Comparison of ENCODE assay signal across 27 cellular contexts in genomic region chr17:78808106-78808635, GRCh38. TPM values are rescaled to one million over a fixed set of nuclear protein-coding genes. Genes with fewer than 3 reads are reported as not detected.
DNase-seq lines count a peak whose midpoint lies in the region; ATAC-seq, FAIRE-seq and TF ChIP-seq lines count a peak whose summit lies in the region.
"Had no signal": no experiment of that assay in that cellular context is flagged by ENCODE, and none has a peak within 500 bp of the region (broad histone marks: within the 10 kb centered on the region; RNA-seq: fewer than 3 reads in every experiment).

No MANE protein-coding gene starts in this region.

- no peak for FAIRE-seq in K562 (lab: Jason Lieb, UNC)
- FAIRE-seq: GM18507 had no signal

- H3K4me3 Mint-ChIP-seq in CD4-positive, alpha-beta T cell: no peak overlapping the region
- H3K4me3 Mint-ChIP-seq: endodermal cell; neural crest cell; stimulated activated naive CD8-positive, alpha-beta T cell treated with anti-CD3 and anti-CD28 coated beads, Interleukin-15, amount 100 ng/mL, for 72 hours had no signal

- H3K27me3 Mint-ChIP-seq in CD4-positive, alpha-beta T cell: no peaks in the 10 kb centered on the region
- H3K27me3 Mint-ChIP-seq: stimulated activated naive CD8-positive, alpha-beta T cell treated with anti-CD3 and anti-CD28 coated beads, Interleukin-15, amount 100 ng/mL, for 72 hours had no signal

- DNase-seq in A172 (ENCODE audit: low spot score): peak; percentile 53
- DNase-seq in CD4-positive, alpha-beta T cell: no peak
- peak; percentile 29 for DNase-seq in LHCN-M2 (ENCODE audit: low read depth)
- no peak for DNase-seq in K562 (ENCODE audit: extremely low read depth in 1 of 4, low spot score in 3 of 4)
- no peak for DNase-seq in C1 segment of cervical spinal cord (lab: John Stamatoyannopoulos, UW)
- no peak for DNase-seq in HuH-7 (ENCODE audit: low spot score)
- DNase-seq: activated CD4-positive, CD25-positive, alpha-beta regulatory T cell; activated effector memory CD4-positive, alpha-beta T cell treated with anti-CD3 and anti-CD28 coated beads, Interleukin-2, amount 50 U/mL, for 16 hours; colonic mucosa; endodermal cell; heart right ventricle; left lung; MG63; midbrain; NCI-H1436 treated with DMSO at 0.1 percent for 48 hours; NCI-H2171 treated with DMSO at 0.1 percent for 48 hours; NCI-H774; PC-9; stimulated activated naive CD8-positive, alpha-beta T cell treated with anti-CD3 and anti-CD28 coated beads, Interleukin-15, amount 100 ng/mL, for 72 hours; T-helper 9 cell had no signal

- TF ChIP-seq CTCF in CD4-positive, alpha-beta T cell (IDR thresholded peaks at IDR 0.05): no peak
- TF ChIP-seq CTCF in K562 (IDR thresholded peaks at IDR 0.05 in 2 of 3, conservative IDR thresholded peaks at IDR 0.05 in 1 of 3; ENCODE audit: insufficient read depth in 2 of 3, low read depth in 1 of 3, low read length in 3 of 3): no peak

- in situ Hi-C loops in K562 (cut with MboI): no loop called here

- WGBS in K562 (ENCODE audit: insufficient coverage, low coverage, missing lambda C conversion rate): 84% methylated on average over 4 of the region's 4 CpGs

- CTCF ChIA-PET in CD4-positive, alpha-beta T cell (lab: Charles Lee): no interaction called here
- CTCF ChIA-PET in K562 (lab: Yijun Ruan, JAX; ENCODE audit: low intra/inter-chr PET ratio): no interaction called here

- no peak for TF ChIP-seq EP300 in K562 (IDR thresholded peaks at IDR 0.05; ENCODE audit: low read length)

- H3K36me3 ChIP-seq in K562 (ENCODE audit: control insufficient read depth, insufficient read depth, low read length): peaks cover 92% of the 10 kb centered on the region

- no peaks in the 10 kb centered on the region for H3K9me3 Mint-ChIP-seq in CD4-positive, alpha-beta T cell
- H3K9me3 Mint-ChIP-seq: endodermal cell; neural crest cell; stimulated activated naive CD8-positive, alpha-beta T cell treated with anti-CD3 and anti-CD28 coated beads, Interleukin-15, amount 100 ng/mL, for 72 hours had no signal

- H3K27ac ChIP-seq in CD4-positive, alpha-beta T cell (ENCODE audit: low read depth, low read length): no peak overlapping the region
- H3K27ac ChIP-seq in K562 (ENCODE audit: extremely low read depth, low read depth, low read length): no peak overlapping the region
- H3K27ac ChIP-seq: colonic mucosa, heart right ventricle, left lung, PC-9, prostate gland had no signal

- H2AFZ ChIP-seq in K562 (ENCODE audit: low read depth, low read length): no peak overlapping the region
- H2AFZ ChIP-seq: PC-9 had no signal

- H3K79me2 ChIP-seq in K562 (ENCODE audit: control insufficient read depth, insufficient read depth, low read length): no peaks in the 10 kb centered on the region

- no peaks in the 10 kb centered on the region; a peak in 1 of 5 replicates for H3K4me1 ChIP-seq in K562 (replicated peaks in 1 of 2; ENCODE audit: control insufficient read depth in 2 of 2, insufficient read depth in 2 of 2, low read length in 2 of 2)
- H3K4me1 ChIP-seq: colonic mucosa, prostate gland had no signal

- H3K4me2 ChIP-seq in K562 (ENCODE audit: insufficient read depth, low read length): no peak overlapping the region
- H3K4me2 ChIP-seq: PC-9 had no signal

- no peaks in the 10 kb centered on the region for H3K27me3 ChIP-seq in CD4-positive, alpha-beta T cell (ENCODE audit: control insufficient read depth, insufficient read depth, low read length)
- no peaks in the 10 kb centered on the region for H3K27me3 ChIP-seq in K562 (ENCODE audit: control insufficient read depth in 2 of 2, insufficient read depth in 2 of 2, low read length in 2 of 2)
- H3K27me3 ChIP-seq: colonic mucosa, heart right ventricle, left lung, MG63, tibial nerve had no signal

- intact Hi-C loops in CD4-positive, alpha-beta T cell (cut with DNase I, micrococcal nuclease): loop anchor here (5.0 to 10.0 kb wide), 2 partner anchors 34 to 313 kb away; partner anchors contain the start of gene USP36 (in 2 of the 2)
- intact Hi-C loops in K562 (cut with micrococcal nuclease): no loop called here

- H4K20me1 ChIP-seq in K562 (replicated peaks; ENCODE audit: control insufficient read depth, insufficient read depth, low read length): no peaks in the 10 kb centered on the region

- H3K9me3 ChIP-seq in CD4-positive, alpha-beta T cell (ENCODE audit: control insufficient read depth, low read length): no peaks in the 10 kb centered on the region
- H3K9me3 ChIP-seq in K562 (replicated peaks; ENCODE audit: control insufficient read depth, insufficient read depth, low read depth, low read length): no peaks in the 10 kb centered on the region
- H3K9me3 ChIP-seq: colonic mucosa, HAP-1, heart right ventricle, left lung, MG63, prostate gland, tibial nerve had no signal

- BruUV-seq in K562 (replicated peaks; lab: Mats Ljungman, UMichigan): no TSS peak

- peak overlapping the region; percentile 95 for H3K27ac Mint-ChIP-seq in CD4-positive, alpha-beta T cell
- H3K27ac Mint-ChIP-seq: endodermal cell had no signal

- no peak for TF ChIP-seq RAD21 in K562 (CRISPR knock-in tag; conservative IDR thresholded peaks at IDR 0.05 in 1 of 2, IDR thresholded peaks at IDR 0.05 in 1 of 2)

- H3K4me1 Mint-ChIP-seq in CD4-positive, alpha-beta T cell (ENCODE audit: low read depth): peaks cover 56% of the 10 kb centered on the region
- H3K4me1 Mint-ChIP-seq: endodermal cell, neural crest cell had no signal

- H3K9ac ChIP-seq in K562 (ENCODE audit: insufficient read depth in 1 of 2, low read depth in 2 of 2, low read length in 2 of 2): no peak overlapping the region

- POLR2A ChIA-PET in CD4-positive, alpha-beta T cell (lab: Charles Lee): interaction anchor here (0.8 to 6.5 kb wide), 5 partner anchors 8 to 33 kb away, joined by 3 to 58 read pairs (median 3); partner anchors contain the start of gene USP36
- POLR2A ChIA-PET in K562 (lab: Yijun Ruan, JAX): interaction anchor here (3.3 kb wide), 1 partner anchor 23 kb away, joined by 16 read pairs; no protein-coding TSS in a partner anchor

- no peak for TF ChIP-seq POLR2A in K562 (conservative IDR thresholded peaks at IDR 0.05)

- peaks cover 95% of the 10 kb centered on the region for H3K36me3 Mint-ChIP-seq in CD4-positive, alpha-beta T cell (ENCODE audit: low read depth)

- ATAC-seq in CD4-positive, alpha-beta T cell (ENCODE audit: poor library complexity): no peak
- no peak for ATAC-seq in K562
- no peak for ATAC-seq in HG02885 (IDR thresholded peaks at IDR 0.05; ENCODE audit: poor library complexity, unreplicated experiment)
- ATAC-seq: heart right ventricle; left lung; stimulated activated naive CD8-positive, alpha-beta T cell treated with anti-CD3 and anti-CD28 coated beads, Interleukin-15, amount 100 ng/mL, for 72 hours had no signal

- H3K4me3 ChIP-seq in K562: no peak overlapping the region
- H3K4me3 ChIP-seq: colonic mucosa, HAP-1, heart right ventricle, left lung, MG63, PC-9, prostate gland, skin epidermis, tibial nerve had no signal

- no peaks in the 10 kb centered on the region for H3K9me1 ChIP-seq in K562 (ENCODE audit: control insufficient read depth, insufficient read depth, low read length)

TF ChIP-seq in K562, 482 proteins besides CTCF, POLR2A, EP300 and RAD21 (continues in another document):
- peak; percentile 27; the same call in 1 of the 2 replicates for TF ChIP-seq ZNF121 (CRISPR knock-in tag; conservative IDR thresholded peaks at IDR 0.05)
- TF ChIP-seq KAT8 (IDR thresholded peaks at IDR 0.05; ENCODE audit: low read depth): no peak

RNA-seq across cellular contexts. Expression of gene CYTH1, which starts 26.1 kb away (rescaled TPM):
- total RNA-seq in A172 (2014; rRNA removed; shearing (Covaris generic)): 25.5 and 43.3 TPM in 2 replicates
- total RNA-seq in CD4-positive, alpha-beta T cell: 100 to 1,000 TPM; 521 to 525 TPM
- total RNA-seq in LHCN-M2 (2014; rRNA removed) (24.9 and 26.1 TPM in 2 replicates), K562 (2014; rRNA removed) (15.0 and 15.1 TPM in 2 replicates), K562 (2014; rRNA removed; fragmentation: Illumina TruSeq; extraction: Trizol) (16.8 and 18.3 TPM in 2 replicates), K562 (2015; rRNA removed; fragmentation: Illumina TruSeq; extraction: Trizol) (19.6 and 21.2 TPM in 2 replicates), K562 (2021) (24.4 and 27.7 TPM in 2 replicates)
- 15.3 TPM for polyA plus RNA-seq in LHCN-M2 (2012)
- total RNA-seq in K562 (2011; cell fraction: chromatin; rRNA removed; ENCODE audit: low replicate concordance): 59.2 and 70.8 TPM in 2 replicates
- 27.7 and 37.1 TPM in 2 replicates for total RNA-seq in K562 (2011; cell fraction: nucleolus; rRNA removed)
- 34.9 and 43.7 TPM in 2 replicates for total RNA-seq in K562 (2011; cell fraction: nucleoplasm; rRNA removed)
- polyA plus RNA-seq in K562 (2011; rRNA removed) (16.1 and 16.5 TPM in 2 replicates), K562 (2014; fragmentation: Illumina TruSeq; extraction: Trizol) (20.5 and 24.1 TPM in 2 replicates), K562 (2014; fragmentation: Nextera tagmentation; extraction: Ambion mirVana) (under 1 TPM; 0.52 to 0.70 TPM), K562 (2014; rRNA removed) (25.1 and 25.4 TPM in 2 replicates)
- 14.2 and 14.9 TPM in 2 replicates for polyA plus RNA-seq in K562 (2011; cell fraction: cytosol; rRNA removed)
- 71.2 and 83.3 TPM in 2 replicates for polyA plus RNA-seq in K562 (2011; cell fraction: nucleus; rRNA removed)
- 17.4 and 27.1 TPM in 2 replicates for polyA plus RNA-seq in K562 (2012)
- polyA minus RNA-seq in K562 (2011; rRNA and poly(A)+ RNA removed): 12.2 and 12.3 TPM in 2 replicates
- 6.5 and 8.0 TPM in 2 replicates for polyA minus RNA-seq in K562 (2011; cell fraction: cytosol; rRNA and poly(A)+ RNA removed)
- polyA minus RNA-seq in K562 (2011; cell fraction: nucleus; rRNA and poly(A)+ RNA removed): 12.8 and 20.0 TPM in 2 replicates

RNA-seq across cellular contexts. Expression of gene USP36, which starts 32.4 kb away (rescaled TPM):
- 15.9 and 33.6 TPM in 2 replicates for total RNA-seq in A172 (2014; rRNA removed; shearing (Covaris generic))
- 100 to 1,000 TPM; 489 to 494 TPM for total RNA-seq in CD4-positive, alpha-beta T cell
- total RNA-seq in LHCN-M2 (2014; rRNA removed) (21.4 and 21.6 TPM in 2 replicates), K562 (2014; rRNA removed) (15.1 and 18.3 TPM in 2 replicates), K562 (2014; rRNA removed; fragmentation: Illumina TruSeq; extraction: Trizol) (23.7 and 29.8 TPM in 2 replicates), K562 (2015; rRNA removed; fragmentation: Illumina TruSeq; extraction: Trizol) (18.5 and 20.8 TPM in 2 replicates), K562 (2021) (66.8 and 72.8 TPM in 2 replicates)
- polyA plus RNA-seq in LHCN-M2 (2012): 18.9 TPM
- total RNA-seq in K562 (2011; cell fraction: chromatin; rRNA removed; ENCODE audit: low replicate concordance): 148 and 235 TPM in 2 replicates
- total RNA-seq in K562 (2011; cell fraction: nucleolus; rRNA removed): 81.9 and 95.5 TPM in 2 replicates
- 95.0 and 103 TPM in 2 replicates for total RNA-seq in K562 (2011; cell fraction: nucleoplasm; rRNA removed)
- polyA plus RNA-seq in K562 (2011; rRNA removed) (22.5 and 34.0 TPM in 2 replicates), K562 (2014; fragmentation: Illumina TruSeq; extraction: Trizol) (45.9 and 47.4 TPM in 2 replicates), K562 (2014; fragmentation: Nextera tagmentation; extraction: Ambion mirVana) (1 to 10 TPM; 6.4 to 8.5 TPM), K562 (2014; rRNA removed) (31.7 and 33.9 TPM in 2 replicates)
- polyA plus RNA-seq in K562 (2011; cell fraction: cytosol; rRNA removed): 21.9 and 24.7 TPM in 2 replicates
- polyA plus RNA-seq in K562 (2011; cell fraction: nucleus; rRNA removed): 99.8 and 123 TPM in 2 replicates
- 45.4 and 46.5 TPM in 2 replicates for polyA plus RNA-seq in K562 (2012)
- 34.2 and 37.2 TPM in 2 replicates for polyA minus RNA-seq in K562 (2011; rRNA and poly(A)+ RNA removed)
- 21.8 and 26.1 TPM in 2 replicates for polyA minus RNA-seq in K562 (2011; cell fraction: cytosol; rRNA and poly(A)+ RNA removed)
- polyA minus RNA-seq in K562 (2011; cell fraction: nucleus; rRNA and poly(A)+ RNA removed): 26.8 and 40.4 TPM in 2 replicates

Comparison
In these comparisons a context has a peak if more than half of its experiments do, and no peak if none do; other contexts are left out.
1. DNase-seq: peak in A172 (single experiment) and LHCN-M2 (single experiment); none in CD4-positive, alpha-beta T cell (0 of 10), K562 (0 of 4), C1 segment of cervical spinal cord (0 of 14) and HuH-7 (single experiment).
2. RNA of gene CYTH1, which starts 26.1 kb away (total RNA-seq): 521 to 525 TPM in CD4-positive, alpha-beta T cell; 24.9 to 26.1 TPM in LHCN-M2, 25.5 to 43.3 TPM in A172 and 15.0 to 70.8 TPM in K562; every median in the first group is over 4 times any median in the second.